In the genomic region with DNA sequence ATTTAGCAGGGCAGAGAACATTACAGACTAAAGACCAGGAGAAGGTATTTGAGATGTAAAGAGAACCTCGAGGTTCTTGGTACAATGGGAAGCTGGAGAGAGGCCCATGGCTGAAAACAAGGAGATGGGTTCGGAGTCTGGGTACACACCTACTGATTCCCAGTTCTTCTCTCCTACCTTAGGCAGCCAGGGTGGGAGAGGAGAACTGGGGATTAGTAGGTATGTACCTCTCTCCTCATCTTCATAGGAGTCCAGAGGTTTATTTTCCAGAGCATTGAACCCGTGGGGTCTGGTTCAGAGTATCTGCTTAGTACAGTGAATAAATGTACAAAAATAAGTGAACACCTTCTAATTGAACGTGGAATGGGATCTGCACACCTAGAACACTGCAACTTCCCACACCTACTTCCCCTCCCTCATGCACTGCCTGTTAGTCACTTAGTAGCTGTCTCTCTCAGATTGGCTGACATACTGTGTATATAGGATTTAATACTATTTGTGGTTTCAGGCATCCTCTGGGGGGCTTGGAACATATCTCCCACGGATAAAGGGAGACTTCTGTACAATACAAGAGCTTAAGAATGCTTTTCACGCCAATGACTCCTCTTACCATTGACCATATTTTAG, we compare ENCODE assay signal across 28 cellular contexts. TPM values are rescaled to one million over a fixed set of nuclear protein-coding genes. Genes with fewer than 3 reads are reported as not detected.
DNase-seq lines count a peak whose midpoint lies in the region; ATAC-seq, FAIRE-seq and TF ChIP-seq lines count a peak whose summit lies in the region.
"Had no signal": no experiment of that assay in that cellular context is flagged by ENCODE, and none has a peak within 500 bp of the region (broad histone marks: within the 10 kb centered on the region; RNA-seq: fewer than 3 reads in every experiment).

No MANE protein-coding gene starts in this region.

- H3K4me3 ChIP-seq in HepG2 (replicated peaks in 1 of 3; ENCODE audit: insufficient read depth in 1 of 3, low read depth in 2 of 3, low read length in 3 of 3) (no peak overlapping the region), right lobe of liver (no peak overlapping the region), mammary epithelial cell (replicated peaks in 1 of 3; ENCODE audit: insufficient read depth in 1 of 3, low read depth in 2 of 3, low read length in 3 of 3) (no peak overlapping the region)
- H3K4me3 ChIP-seq: BLaER1, HAP-1, SJSA1 had no signal

- no peak overlapping the region for H2AFZ ChIP-seq in HepG2 (ENCODE audit: low read length)
- H2AFZ ChIP-seq in mammary epithelial cell (ENCODE audit: low read depth, low read length), result no peak overlapping the region

- H3K4me1 ChIP-seq in HepG2 (ENCODE audit: insufficient read depth, low read length) (peaks cover 14% of the 10 kb centered on the region), right lobe of liver (no peaks in the 10 kb centered on the region), mammary epithelial cell (ENCODE audit: insufficient read depth, low read length) (peaks cover 10% of the 10 kb centered on the region)
- H3K4me1 ChIP-seq: HAP-1, SJSA1 had no signal

- intact Hi-C loops in HepG2 (cut with micrococcal nuclease; ENCODE audit: unreplicated experiment), result no loop called here
- intact Hi-C loops in right lobe of liver (cut with DNase I), result no loop called here
- intact Hi-C loops in mammary epithelial cell (cut with micrococcal nuclease), result no loop called here

- no peak overlapping the region for H3K9ac ChIP-seq in HepG2 (ENCODE audit: insufficient read depth, low read depth, low read length)
- no peak overlapping the region for H3K9ac ChIP-seq in mammary epithelial cell (ENCODE audit: insufficient read depth, low read length)
- H3K9ac ChIP-seq: BLaER1 had no signal

- H4K20me1 ChIP-seq in HepG2 (ENCODE audit: insufficient read depth, low read length) (no peaks in the 10 kb centered on the region), mammary epithelial cell (ENCODE audit: insufficient read depth, low read length) (no peaks in the 10 kb centered on the region)
- H4K20me1 ChIP-seq: BLaER1 had no signal

- no peak for TF ChIP-seq RAD21 in HepG2 (CRISPR knock-in tag; IDR thresholded peaks at IDR 0.05)

- no peaks in the 10 kb centered on the region for H3K9me3 ChIP-seq in HepG2 (ENCODE audit: low read length)
- H3K9me3 ChIP-seq in right lobe of liver, result no peaks in the 10 kb centered on the region
- H3K9me3 ChIP-seq in mammary epithelial cell (replicated peaks; ENCODE audit: insufficient read depth, low read length), result no peaks in the 10 kb centered on the region
- H3K9me3 ChIP-seq: HAP-1, SJSA1 had no signal

- H3K27me3 ChIP-seq in HepG2 (ENCODE audit: control insufficient read depth in 1 of 2, insufficient read depth in 2 of 2, low read length in 2 of 2), result no peaks in the 10 kb centered on the region
- no peaks in the 10 kb centered on the region for H3K27me3 ChIP-seq in right lobe of liver
- H3K27me3 ChIP-seq in mammary epithelial cell (ENCODE audit: insufficient read depth, low read length), result no peaks in the 10 kb centered on the region
- H3K27me3 ChIP-seq: BLaER1, SJSA1 had no signal

- CTCF ChIA-PET in HepG2 (lab: Yijun Ruan, JAX; ENCODE audit: low intra/inter-chr PET ratio, low total read pairs) (no interaction called here), mammary epithelial cell (lab: Charles Lee; ENCODE audit: low non-redundant PET) (no interaction called here), RWPE1 (lab: Yijun Ruan, JAX) (interaction anchor here (0.7 kb wide), 1 partner anchor 567 kb away, joined by 4 read pairs; no protein-coding TSS in a partner anchor)

- H3K36me3 ChIP-seq in HepG2 (replicated peaks in 1 of 2; ENCODE audit: control insufficient read depth in 1 of 2, insufficient read depth in 2 of 2, low read length in 2 of 2), result no peaks in the 10 kb centered on the region
- H3K36me3 ChIP-seq in right lobe of liver, result no peaks in the 10 kb centered on the region
- H3K36me3 ChIP-seq in mammary epithelial cell (ENCODE audit: insufficient read depth, low read length), result no peaks in the 10 kb centered on the region
- H3K36me3 ChIP-seq: BLaER1, HAP-1, SJSA1 had no signal

- no peak for FAIRE-seq in HepG2 (lab: Jason Lieb, UNC)
- FAIRE-seq: A204.1, D721Med, G401.6, GM12892, GM19239, HTR-8/SVneo had no signal

- H3K79me2 ChIP-seq in HepG2 (ENCODE audit: insufficient read depth, low read length) (no peaks in the 10 kb centered on the region), mammary epithelial cell (ENCODE audit: insufficient read depth, low read length) (no peaks in the 10 kb centered on the region)

- DNase-seq in HepG2 (ENCODE audit: low spot score) (no peak), right lobe of liver (no peak), mammary epithelial cell (peak; percentile 25), DMS153 treated with DMSO at 0.1 percent for 48 hours (lab: John Stamatoyannopoulos, UW; ENCODE audit: unreplicated experiment) (no peak), RWPE1 (ENCODE audit: low spot score) (no peak), 8988T (no peak)
- DNase-seq: CD4-positive, alpha-beta T cell; DMS53; KG1; MM.1S; NCI-H1417 treated with DMSO at 0.1 percent for 48 hours; NCI-H1694 treated with DMSO at 0.1 percent for 48 hours; NCI-H2081 treated with DMSO at 0.1 percent for 48 hours; NCI-H2171; NCI-H345; NCI-H510A treated with DMSO at 0.1 percent for 48 hours; NCI-H748 treated with DMSO at 0.1 percent for 48 hours; Right ventricle myocardium superior had no signal

- TF ChIP-seq POLR2A in HepG2 (IDR thresholded peaks at IDR 0.05; ENCODE audit: insufficient read depth in 1 of 2, low read depth in 2 of 2, low read length in 2 of 2) (no peak), right lobe of liver (IDR thresholded peaks at IDR 0.05) (no peak)

- TF ChIP-seq EP300 in HepG2 (IDR thresholded peaks at IDR 0.05; ENCODE audit: low read depth in 2 of 2, low read length in 2 of 2) (no peak), HepG2 (CRISPR knock-in tag; IDR thresholded peaks at IDR 0.05; ENCODE audit: borderline replicate concordance) (no peak)

- ATAC-seq in HepG2, result peak; percentile 29; the same call in 1 of the 3 replicates
- no peak for ATAC-seq in right lobe of liver
- ATAC-seq in esophagus mucosa, result peak; percentile 87

- H3K27ac ChIP-seq in HepG2 (ENCODE audit: extremely low read length, insufficient read depth, low read length) (no peak overlapping the region), right lobe of liver (no peak overlapping the region), mammary epithelial cell (ENCODE audit: insufficient read depth, low read depth, low read length) (no peak overlapping the region), RWPE1 (no peak overlapping the region)
- H3K27ac ChIP-seq: BLaER1, SJSA1 had no signal

- TF ChIP-seq CTCF in HepG2 (CRISPR knock-in tag; IDR thresholded peaks at IDR 0.05), result no peak
- TF ChIP-seq CTCF in right lobe of liver (IDR thresholded peaks at IDR 0.05), result no peak
- no peak for TF ChIP-seq CTCF in mammary epithelial cell (conservative IDR thresholded peaks at IDR 0.05 in 1 of 2, IDR thresholded peaks at IDR 0.05 in 1 of 2; ENCODE audit: extremely low read depth in 1 of 2, insufficient read depth in 1 of 2, low read depth in 1 of 2, low read length in 2 of 2)
- TF ChIP-seq CTCF in RWPE1 (conservative IDR thresholded peaks at IDR 0.05; ENCODE audit: low read depth), result no peak

- dilution Hi-C loops in mammary epithelial cell (cut with HindIII; ENCODE audit: low sequenced_read_pairs), result no loop called here

- POLR2A ChIA-PET in HepG2 (lab: Yijun Ruan, JAX), result no interaction called here
- POLR2A ChIA-PET in RWPE1 (lab: Yijun Ruan, JAX; ENCODE audit: low non-redundant PET), result no interaction called here

- H3K4me2 ChIP-seq in HepG2 (ENCODE audit: low read depth, low read length), result no peak overlapping the region
- no peak overlapping the region for H3K4me2 ChIP-seq in mammary epithelial cell (ENCODE audit: insufficient read depth, low read depth, low read length)
- H3K4me2 ChIP-seq: BLaER1 had no signal

- BruUV-seq in HepG2 (replicated peaks; lab: Mats Ljungman, UMichigan) (no TSS peak), mammary epithelial cell (replicated peaks; lab: Mats Ljungman, UMichigan) (no TSS peak)

- WGBS in HepG2 (ENCODE audit: low lambda C conversion rate), result 24% methylated on average over 6 of the region's 6 CpGs
- 66% methylated on average over 6 of the region's 6 CpGs for WGBS in right lobe of liver (ENCODE audit: insufficient coverage, low coverage, low lambda C conversion rate, missing lambda C conversion rate)
- 57% methylated on average over 6 of the region's 6 CpGs for WGBS in mammary epithelial cell (ENCODE audit: low coverage, missing lambda C conversion rate)

- in situ Hi-C loops in HepG2 (cut with HindIII; ENCODE audit: extremely low pct_ligation_motif_present, low pct_unique_long_range_greater_than_20kb), result no loop called here
- in situ Hi-C loops in mammary epithelial cell (cut with MboI; ENCODE audit: low sequenced_read_pairs in 2 of 2), result no loop called here

TF ChIP-seq in HepG2, 621 proteins besides CTCF, POLR2A, EP300 and RAD21 (continues in another document):
- TF ChIP-seq MXD4 (CRISPR knock-in tag; IDR thresholded peaks at IDR 0.05) (no peak), ZNF772 (CRISPR knock-in tag; IDR thresholded peaks at IDR 0.05) (no peak)

RNA-seq across cellular contexts. Expression of gene NUP153, which starts 23.5 kb away (rescaled TPM):
- total RNA-seq in HepG2 (2016; rRNA removed; fragmentation: Illumina TruSeq; extraction: Trizol) (55.2 and 93.0 TPM in 2 replicates), right lobe of liver (10 to 100 TPM; 14.6 to 20.8 (median 19.0) TPM), mammary epithelial cell (10 to 100 TPM; 32.3 to 34.8 TPM), esophagus mucosa (30.2 TPM)
- 10.5 and 11.6 TPM in 2 replicates for total RNA-seq in HepG2 (2016; cell fraction: cytosol; rRNA removed; fragmentation: Illumina TruSeq; extraction: Trizol; ENCODE audit: low read depth)
- total RNA-seq in HepG2 (2016; cell fraction: insoluble cytoplasmic fraction; rRNA removed; fragmentation: Illumina TruSeq; extraction: Trizol), result 53.1 and 86.9 TPM in 2 replicates
- 26.2 and 29.5 TPM in 2 replicates for total RNA-seq in HepG2 (2016; cell fraction: membrane; rRNA removed; fragmentation: Illumina TruSeq; extraction: Trizol)
- total RNA-seq in HepG2 (2016; cell fraction: nucleus; rRNA removed; fragmentation: Illumina TruSeq; extraction: Trizol), result 55.4 and 57.9 TPM in 2 replicates
- polyA plus RNA-seq in HepG2 (2011; rRNA removed) (24.5 and 29.8 TPM in 2 replicates), mammary epithelial cell (25.4 TPM)
- 15.6 and 20.2 TPM in 2 replicates for polyA plus RNA-seq in HepG2 (2011; cell fraction: cytosol; rRNA removed)
- polyA plus RNA-seq in HepG2 (2011; cell fraction: nucleus; rRNA removed), result 19.1 and 21.8 TPM in 2 replicates
- 28.8 and 33.6 TPM in 2 replicates for polyA plus RNA-seq in HepG2 (2012)
- 1.2 and 1.7 TPM in 2 replicates for polyA plus RNA-seq in HepG2 (2016; cell fraction: cytosol; fragmentation: Illumina TruSeq; extraction: Trizol; ENCODE audit: low read depth)
- 63.9 and 66.2 TPM in 2 replicates for polyA plus RNA-seq in HepG2 (2016; cell fraction: insoluble cytoplasmic fraction; fragmentation: Illumina TruSeq; extraction: Trizol; ENCODE audit: low read depth)
- 5.1 and 6.2 TPM in 2 replicates for polyA plus RNA-seq in HepG2 (2016; cell fraction: membrane; fragmentation: Illumina TruSeq; extraction: Trizol; ENCODE audit: low read depth)
- 50.4 and 54.2 TPM in 2 replicates for polyA plus RNA-seq in HepG2 (2016; cell fraction: nucleus; fragmentation: Illumina TruSeq; extraction: Trizol; ENCODE audit: insufficient read depth, low read depth)
- 43.1 and 56.1 TPM in 2 replicates for polyA minus RNA-seq in HepG2 (2011; rRNA and poly(A)+ RNA removed; ENCODE audit: low replicate concordance)
- 32.8 and 33.8 TPM in 2 replicates for polyA minus RNA-seq in HepG2 (2011; cell fraction: cytosol; rRNA and poly(A)+ RNA removed)
- 47.4 and 49.2 TPM in 2 replicates for polyA minus RNA-seq in HepG2 (2011; cell fraction: nucleus; rRNA and poly(A)+ RNA removed)
- 34.0 TPM for polyA minus RNA-seq in mammary epithelial cell

Comparison
In these comparisons a context has a peak if more than half of its experiments do, and no peak if none do; other contexts are left out.
1. ATAC-seq: peak in HepG2 (single experiment) and esophagus mucosa (single experiment); none in right lobe of liver (0 of 4).